ENCODE assay signal across 12 cellular contexts in the genomic region with DNA sequence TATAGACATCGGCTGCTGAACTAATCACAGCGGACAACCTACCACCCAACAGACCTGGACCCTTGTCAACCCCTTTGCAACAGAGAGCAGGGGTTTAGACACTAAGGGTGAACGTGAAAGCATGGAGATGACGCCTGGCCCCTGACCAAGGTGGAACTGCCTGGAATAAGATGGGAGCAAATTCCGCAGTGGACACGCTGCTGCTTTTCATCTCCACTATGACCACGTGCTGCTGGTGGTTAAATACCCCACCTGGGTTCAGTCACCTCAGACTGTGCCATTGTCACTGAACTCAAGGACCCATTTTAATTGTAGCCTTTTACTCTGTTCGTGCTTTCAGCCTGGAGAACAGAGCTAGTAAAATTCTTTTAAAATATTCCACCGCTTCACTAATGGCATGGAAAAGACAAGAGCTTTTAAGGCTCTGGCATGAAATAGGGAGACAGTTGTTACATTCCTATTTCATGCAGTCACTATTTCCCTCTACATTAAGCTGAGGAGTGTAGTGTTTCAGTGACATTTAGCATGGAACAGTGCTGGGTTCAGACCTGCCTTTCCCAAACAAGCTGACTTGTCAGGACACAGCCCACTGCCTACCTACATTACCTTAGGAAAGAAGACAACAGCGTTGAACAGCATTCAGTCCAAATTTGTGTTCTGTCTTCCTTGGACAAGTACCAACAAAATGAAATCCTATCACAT.
DNase-seq lines count a peak whose midpoint lies in the region; ATAC-seq lines count a peak whose summit lies in the region.
"Had no signal": no experiment of that assay in that cellular context is flagged by ENCODE, and none has a peak within 500 bp of the region (broad histone marks: within the 10 kb centered on the region; RNA-seq: fewer than 3 reads in every experiment).

No MANE protein-coding gene starts in this region.

- no peak overlapping the region for H3K4me3 ChIP-seq in skeletal muscle cell (ENCODE audit: low read depth, low read length)
- H3K4me3 ChIP-seq: PC-9, tibial artery had no signal

- DNase-seq in EL (peak; percentile 76), NCI-H69 (lab: John Stamatoyannopoulos, UW) (peak; percentile 68), fibroblast of gingiva (ENCODE audit: low read depth) (peak; percentile 84), skeletal muscle cell (ENCODE audit: low read depth) (peak; percentile 53), SIG-M5 (lab: John Stamatoyannopoulos, UW) (no peak), midbrain (lab: John Stamatoyannopoulos, UW) (no peak)
- DNase-seq: activated CD4-positive, alpha-beta T cell treated with anti-CD3 and anti-CD28 coated beads, Interleukin-2, amount 50 U/mL, for 4 hours; caudate nucleus; PC-9; tibial artery had no signal

- ATAC-seq in HG03159 (IDR thresholded peaks at IDR 0.05; ENCODE audit: unreplicated experiment), result no peak
- no peak for ATAC-seq in HG03175 (IDR thresholded peaks at IDR 0.05; ENCODE audit: unreplicated experiment)

Comparison
In these comparisons a context has a peak if more than half of its experiments do, and no peak if none do; other contexts are left out.
1. DNase-seq: peak in EL (single experiment), NCI-H69 (single experiment), fibroblast of gingiva (single experiment) and skeletal muscle cell (single experiment); none in SIG-M5 (single experiment) and midbrain (single experiment).